In genomic region chrX:70979136-70979762, GRCh38 we compare ENCODE assay signal across 9 cellular contexts. TPM values are rescaled to one million over a fixed set of nuclear protein-coding genes. Genes with fewer than 3 reads are reported as not detected.
DNase-seq lines count a peak whose midpoint lies in the region; ATAC-seq and TF ChIP-seq lines count a peak whose summit lies in the region.
"Had no signal": no experiment of that assay in that cellular context is flagged by ENCODE, and none has a peak within 500 bp of the region (broad histone marks: within the 10 kb centered on the region; RNA-seq: fewer than 3 reads in every experiment).

No MANE protein-coding gene starts in this region.

- H3K36me3 ChIP-seq in OCI-LY1 (ENCODE audit: insufficient read depth, low read length) (no peaks in the 10 kb centered on the region), smooth muscle cell (ENCODE audit: low read depth) (no peaks in the 10 kb centered on the region), sigmoid colon (no peaks in the 10 kb centered on the region)
- H3K36me3 ChIP-seq: SJSA1 had no signal

- H4K20me1 ChIP-seq in OCI-LY1 (ENCODE audit: insufficient read depth, low read length), result no peaks in the 10 kb centered on the region
- no peaks in the 10 kb centered on the region for H4K20me1 ChIP-seq in smooth muscle cell (ENCODE audit: low read depth)

- H3K27me3 ChIP-seq in OCI-LY1 (ENCODE audit: insufficient read depth, low read length) (no peaks in the 10 kb centered on the region), smooth muscle cell (ENCODE audit: low read depth) (no peaks in the 10 kb centered on the region), sigmoid colon (no peaks in the 10 kb centered on the region)
- H3K27me3 ChIP-seq: SJSA1 had no signal

- WGBS in smooth muscle cell (ENCODE audit: low lambda C conversion rate), result 39% methylated on average over 9 of the region's 9 CpGs
- WGBS in sigmoid colon, 2 donors, result 22 to 29% methylated on average over 9 of the region's 9 CpGs

- H3K27ac ChIP-seq in OCI-LY1 (ENCODE audit: low read depth, low read length, poor library complexity, severe bottlenecking) (no peak overlapping the region), smooth muscle cell (ENCODE audit: low read depth) (no peak overlapping the region), sigmoid colon (no peak overlapping the region)
- H3K27ac ChIP-seq: SJSA1 had no signal

- H3K4me3 ChIP-seq in OCI-LY1 (ENCODE audit: low read depth, low read length, poor library complexity, severe bottlenecking) (no peak overlapping the region), fibroblast of mammary gland (ENCODE audit: control insufficient read depth, low read depth, low read length) (no peak overlapping the region), smooth muscle cell (no peak overlapping the region), sigmoid colon (no peak overlapping the region)
- H3K4me3 ChIP-seq: SJSA1 had no signal

- ATAC-seq in HG03196 (IDR thresholded peaks at IDR 0.05; ENCODE audit: unreplicated experiment), result no peak

- no peak overlapping the region; the same call in 1 of the 2 replicates for H3K4me2 ChIP-seq in OCI-LY1 (ENCODE audit: low read length)
- no peak overlapping the region for H3K4me2 ChIP-seq in smooth muscle cell

- no peaks in the 10 kb centered on the region for H3K4me1 ChIP-seq in OCI-LY1 (ENCODE audit: insufficient read depth, low read length, severe bottlenecking)
- H3K4me1 ChIP-seq in smooth muscle cell (ENCODE audit: low read depth), result no peaks in the 10 kb centered on the region
- H3K4me1 ChIP-seq in sigmoid colon, result no peaks in the 10 kb centered on the region
- H3K4me1 ChIP-seq: SJSA1 had no signal

- no peak for TF ChIP-seq POLR2A in sigmoid colon (IDR thresholded peaks at IDR 0.05)

- H2AFZ ChIP-seq in OCI-LY1 (ENCODE audit: low read length) (no peak overlapping the region), smooth muscle cell (ENCODE audit: low read depth) (peak overlapping the region; percentile 82)

- TF ChIP-seq EP300 in sigmoid colon (IDR thresholded peaks at IDR 0.05), result no peak

- H3K79me2 ChIP-seq in OCI-LY1 (ENCODE audit: insufficient read depth, low read length) (no peaks in the 10 kb centered on the region), smooth muscle cell (ENCODE audit: low read depth) (no peaks in the 10 kb centered on the region)

- intact Hi-C loops in sigmoid colon (cut with DNase I), result no loop called here

- peak; percentile 36 for TF ChIP-seq CTCF in OCI-LY1 (IDR thresholded peaks at IDR 0.05; ENCODE audit: low read length)
- peak; percentile 46 for TF ChIP-seq CTCF in fibroblast of mammary gland (conservative IDR thresholded peaks at IDR 0.05; ENCODE audit: control insufficient read depth, insufficient read depth, low read depth, low read length)
- peak; percentile 18 for TF ChIP-seq CTCF in smooth muscle cell (IDR thresholded peaks at IDR 0.05; ENCODE audit: borderline replicate concordance, insufficient read depth, poor library complexity, severe bottlenecking)
- no peak for TF ChIP-seq CTCF in sigmoid colon (IDR thresholded peaks at IDR 0.05)

- H3K9ac ChIP-seq in OCI-LY1 (ENCODE audit: low read length) (no peak overlapping the region), smooth muscle cell (ENCODE audit: low read depth) (no peak overlapping the region)

- H3F3A ChIP-seq in OCI-LY1 (ENCODE audit: insufficient read depth, low read length), result no peaks in the 10 kb centered on the region
- H3F3A ChIP-seq in smooth muscle cell (ENCODE audit: low read depth), result no peaks in the 10 kb centered on the region

- H3K9me3 ChIP-seq in OCI-LY1 (ENCODE audit: low read length) (no peaks in the 10 kb centered on the region), smooth muscle cell (replicated peaks; ENCODE audit: low read depth) (no peaks in the 10 kb centered on the region), sigmoid colon (no peaks in the 10 kb centered on the region)
- H3K9me3 ChIP-seq: SJSA1 had no signal

- peak; percentile 2 for DNase-seq in activated CD4-positive, alpha-beta T cell treated with anti-CD3 and anti-CD28 coated beads for 48 hours
- DNase-seq in activated CD4-positive, alpha-beta T cell treated with anti-CD3 and anti-CD28 coated beads for 1 hour, result no peak
- DNase-seq in fibroblast of mammary gland (ENCODE audit: low read depth) (peak; percentile 46), smooth muscle cell (lab: John Stamatoyannopoulos, UW; ENCODE audit: unreplicated experiment) (no peak), NCI-H2196 (lab: John Stamatoyannopoulos, UW; ENCODE audit: unreplicated experiment) (no peak), sigmoid colon (no peak)

- no peaks in the 10 kb centered on the region for H3K9me2 ChIP-seq in OCI-LY1 (ENCODE audit: low read depth, low read length)

RNA-seq across cellular contexts. Expression of gene SLC7A3, which starts 48.4 kb away (rescaled TPM):
- total RNA-seq in smooth muscle cell (0.81 and 0.99 TPM in 2 replicates), sigmoid colon (not detected)
- polyA plus RNA-seq in smooth muscle cell (1.5 and 2.3 TPM in 2 replicates), sigmoid colon (under 1 TPM in 1 of 3 donors, not detected in 2; 0.07 TPM)

Comparison
In these comparisons a context has a peak if more than half of its experiments do, and no peak if none do; other contexts are left out.
1. DNase-seq: peak in activated CD4-positive, alpha-beta T cell treated with anti-CD3 and anti-CD28 coated beads for 48 hours (single experiment) and fibroblast of mammary gland (single experiment); none in activated CD4-positive, alpha-beta T cell treated with anti-CD3 and anti-CD28 coated beads for 1 hour (single experiment), smooth muscle cell (single experiment), NCI-H2196 (single experiment) and sigmoid colon (single experiment).
2. CTCF ChIP-seq: peak in OCI-LY1 (single experiment), fibroblast of mammary gland (single experiment) and smooth muscle cell (single experiment); none in sigmoid colon (0 of 4).